ENCODE assay signal across 1 cellular context in the genomic region with DNA sequence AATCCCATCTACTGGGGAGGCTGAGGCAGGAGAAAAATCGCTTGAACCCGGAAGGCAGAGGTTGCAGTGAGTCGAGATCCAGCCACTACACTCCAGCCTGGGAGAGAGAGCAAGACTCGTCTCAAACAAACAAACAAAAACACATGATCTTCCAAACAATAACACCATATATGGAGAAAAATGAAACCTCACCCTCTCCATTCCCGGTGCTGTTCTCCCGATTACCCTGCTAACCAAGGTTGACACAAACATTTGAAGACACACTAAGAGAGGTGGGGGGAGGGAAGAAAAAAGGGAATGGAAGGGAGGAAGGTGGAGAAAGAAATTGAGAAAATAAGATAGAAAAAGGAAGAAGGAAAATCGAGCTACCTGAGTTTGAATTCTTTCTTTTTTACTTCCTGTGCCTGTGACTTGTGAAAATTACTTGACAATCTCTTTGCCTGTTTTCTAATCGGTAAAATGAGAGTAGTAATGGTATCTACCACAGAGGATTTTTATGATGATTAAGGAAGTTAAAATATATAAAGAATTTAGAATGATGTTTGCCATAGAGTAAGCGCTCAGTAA.
TF ChIP-seq lines count a peak whose summit lies in the region.

No MANE protein-coding gene starts in this region.

TF ChIP-seq in A549, 52 proteins besides CTCF, POLR2A, EP300 and RAD21 (continued from another document):
- TF ChIP-seq, protein P1, sequence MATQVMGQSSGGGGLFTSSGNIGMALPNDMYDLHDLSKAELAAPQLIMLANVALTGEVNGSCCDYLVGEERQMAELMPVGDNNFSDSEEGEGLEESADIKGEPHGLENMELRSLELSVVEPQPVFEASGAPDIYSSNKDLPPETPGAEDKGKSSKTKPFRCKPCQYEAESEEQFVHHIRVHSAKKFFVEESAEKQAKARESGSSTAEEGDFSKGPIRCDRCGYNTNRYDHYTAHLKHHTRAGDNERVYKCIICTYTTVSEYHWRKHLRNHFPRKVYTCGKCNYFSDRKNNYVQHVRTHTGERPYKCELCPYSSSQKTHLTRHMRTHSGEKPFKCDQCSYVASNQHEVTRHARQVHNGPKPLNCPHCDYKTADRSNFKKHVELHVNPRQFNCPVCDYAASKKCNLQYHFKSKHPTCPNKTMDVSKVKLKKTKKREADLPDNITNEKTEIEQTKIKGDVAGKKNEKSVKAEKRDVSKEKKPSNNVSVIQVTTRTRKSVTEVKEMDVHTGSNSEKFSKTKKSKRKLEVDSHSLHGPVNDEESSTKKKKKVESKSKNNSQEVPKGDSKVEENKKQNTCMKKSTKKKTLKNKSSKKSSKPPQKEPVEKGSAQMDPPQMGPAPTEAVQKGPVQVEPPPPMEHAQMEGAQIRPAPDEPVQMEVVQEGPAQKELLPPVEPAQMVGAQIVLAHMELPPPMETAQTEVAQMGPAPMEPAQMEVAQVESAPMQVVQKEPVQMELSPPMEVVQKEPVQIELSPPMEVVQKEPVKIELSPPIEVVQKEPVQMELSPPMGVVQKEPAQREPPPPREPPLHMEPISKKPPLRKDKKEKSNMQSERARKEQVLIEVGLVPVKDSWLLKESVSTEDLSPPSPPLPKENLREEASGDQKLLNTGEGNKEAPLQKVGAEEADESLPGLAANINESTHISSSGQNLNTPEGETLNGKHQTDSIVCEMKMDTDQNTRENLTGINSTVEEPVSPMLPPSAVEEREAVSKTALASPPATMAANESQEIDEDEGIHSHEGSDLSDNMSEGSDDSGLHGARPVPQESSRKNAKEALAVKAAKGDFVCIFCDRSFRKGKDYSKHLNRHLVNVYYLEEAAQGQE (IDR thresholded peaks at IDR 0.05), result no peak
- no peak for TF ChIP-seq ZC3H11A (IDR thresholded peaks at IDR 0.05)
- no peak for TF ChIP-seq EHMT2 (IDR thresholded peaks at IDR 0.05; ENCODE audit: low read depth)
- TF ChIP-seq, protein P2, sequence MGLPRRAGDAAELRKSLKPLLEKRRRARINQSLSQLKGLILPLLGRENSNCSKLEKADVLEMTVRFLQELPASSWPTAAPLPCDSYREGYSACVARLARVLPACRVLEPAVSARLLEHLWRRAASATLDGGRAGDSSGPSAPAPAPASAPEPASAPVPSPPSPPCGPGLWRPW (IDR thresholded peaks at IDR 0.05), result no peak
